Comparison of ENCODE assay signal across 8 cellular contexts in genomic region chr6:144286503-144287393, GRCh38. TPM values are rescaled to one million over a fixed set of nuclear protein-coding genes. Genes with fewer than 3 reads are reported as not detected.
DNase-seq lines count a peak whose midpoint lies in the region; ATAC-seq lines count a peak whose summit lies in the region.

No MANE protein-coding gene starts in this region.

- H3K9me3 ChIP-seq in SJCRH30 (replicated peaks), result no peaks in the 10 kb centered on the region

- CTCF ChIA-PET in activated naive CD4-positive, alpha-beta T cell treated with anti-CD3 and anti-CD28 coated beads, Interleukin-2, amount 10 ng/mL, durations not matched to agents 7 days and 5 days (lab: Charles Lee), result interaction anchor here (0.8 to 1.4 kb wide), 2 partner anchors 19 to 195 kb away, joined by 4 to 7 read pairs; no protein-coding TSS in a partner anchor

- no peaks in the 10 kb centered on the region for H3K36me3 Mint-ChIP-seq in activated naive CD4-positive, alpha-beta T cell treated with anti-CD3 and anti-CD28 coated beads, Interleukin-2, amount 10 ng/mL, durations not matched to agents 7 days and 5 days
- H3K36me3 Mint-ChIP-seq in activated naive CD4-positive, alpha-beta T cell treated with anti-CD3 and anti-CD28 coated beads, Interleukin-2, amount 50 U/mL, for 72 hours, result peaks cover 8 to 15% of the 10 kb centered on the region in 2 donors
- peaks cover 0 to 4% of the 10 kb centered on the region in 2 donors for H3K36me3 Mint-ChIP-seq in stimulated activated naive B cell treated with anti-CD40 and anti-IgM and Interleukin-4, amounts not matched to agents 10 μg/mL and 1 μg/mL and 100 μg/mL, for 72 hours

- H3K4me3 Mint-ChIP-seq in activated naive CD4-positive, alpha-beta T cell treated with anti-CD3 and anti-CD28 coated beads, Interleukin-2, amount 10 ng/mL, durations not matched to agents 7 days and 5 days, result peak overlapping the region; percentile 83
- peak overlapping the region; percentile 96 to 97 for H3K4me3 Mint-ChIP-seq in stimulated activated naive B cell treated with anti-CD40 and anti-IgM and Interleukin-4, amounts not matched to agents 10 μg/mL and 1 μg/mL and 100 μg/mL, for 72 hours

- H3K27me3 ChIP-seq in SJCRH30, result no peaks in the 10 kb centered on the region

- H3K36me3 ChIP-seq in SJCRH30, result 0 out of 2 replicates have a peak, but pooled peaks cover under 1% of the 10 kb centered on the region

- H3K4me1 Mint-ChIP-seq in activated naive CD4-positive, alpha-beta T cell treated with anti-CD3 and anti-CD28 coated beads, Interleukin-2, amount 10 ng/mL, durations not matched to agents 7 days and 5 days, result peaks cover 28% of the 10 kb centered on the region
- peaks cover 6 to 22% of the 10 kb centered on the region in 2 donors for H3K4me1 Mint-ChIP-seq in stimulated activated naive B cell treated with anti-CD40 and anti-IgM and Interleukin-4, amounts not matched to agents 10 μg/mL and 1 μg/mL and 100 μg/mL, for 72 hours

- peaks cover 2% of the 10 kb centered on the region; the same call in 1 of the 2 replicates for H3K4me1 ChIP-seq in SJCRH30

- DNase-seq in activated naive CD4-positive, alpha-beta T cell treated with anti-CD3 and anti-CD28 coated beads, Interleukin-2, amount 10 ng/mL, durations not matched to agents 7 days and 5 days, result peak; percentile 24
- DNase-seq in activated naive CD4-positive, alpha-beta T cell treated with anti-CD3 and anti-CD28 coated beads, Interleukin-2, amount 50 U/mL, for 72 hours (ENCODE audit: low spot score in 2 of 2), result no peak
- DNase-seq in SJCRH30, result peak; percentile 74 to 75
- peak; percentile 55 for DNase-seq in dedifferentiated amniotic fluid mesenchymal stem cell (ENCODE audit: extremely low spot score)
- DNase-seq in left colon, result peak; percentile 74 to 75
- no peak for DNase-seq in stimulated activated naive B cell treated with anti-CD40 and anti-IgM and Interleukin-4, amounts not matched to agents 10 μg/mL and 1 μg/mL and 100 μg/mL, for 72 hours
- DNase-seq in midbrain (lab: John Stamatoyannopoulos, UW), result no peak
- no peak for DNase-seq in superior temporal gyrus (ENCODE audit: extremely low spot score)

- H3K27ac Mint-ChIP-seq in activated naive CD4-positive, alpha-beta T cell treated with anti-CD3 and anti-CD28 coated beads, Interleukin-2, amount 10 ng/mL, durations not matched to agents 7 days and 5 days, result no peak overlapping the region
- H3K27ac Mint-ChIP-seq in activated naive CD4-positive, alpha-beta T cell treated with anti-CD3 and anti-CD28 coated beads, Interleukin-2, amount 50 U/mL, for 72 hours, result peak overlapping the region in 1 of 2 donors; percentile 82
- no peak overlapping the region for H3K27ac Mint-ChIP-seq in stimulated activated naive B cell treated with anti-CD40 and anti-IgM and Interleukin-4, amounts not matched to agents 10 μg/mL and 1 μg/mL and 100 μg/mL, for 72 hours

- peak overlapping the region; percentile 82 for H3K4me3 ChIP-seq in SJCRH30

- no peaks in the 10 kb centered on the region for H3K9me3 Mint-ChIP-seq in activated naive CD4-positive, alpha-beta T cell treated with anti-CD3 and anti-CD28 coated beads, Interleukin-2, amount 10 ng/mL, durations not matched to agents 7 days and 5 days
- peaks cover 0 to 4% of the 10 kb centered on the region in 2 donors for H3K9me3 Mint-ChIP-seq in activated naive CD4-positive, alpha-beta T cell treated with anti-CD3 and anti-CD28 coated beads, Interleukin-2, amount 50 U/mL, for 72 hours
- H3K9me3 Mint-ChIP-seq in stimulated activated naive B cell treated with anti-CD40 and anti-IgM and Interleukin-4, amounts not matched to agents 10 μg/mL and 1 μg/mL and 100 μg/mL, for 72 hours, result no peaks in the 10 kb centered on the region

- peaks cover 63% of the 10 kb centered on the region for H3K27me3 Mint-ChIP-seq in activated naive CD4-positive, alpha-beta T cell treated with anti-CD3 and anti-CD28 coated beads, Interleukin-2, amount 10 ng/mL, durations not matched to agents 7 days and 5 days
- H3K27me3 Mint-ChIP-seq in stimulated activated naive B cell treated with anti-CD40 and anti-IgM and Interleukin-4, amounts not matched to agents 10 μg/mL and 1 μg/mL and 100 μg/mL, for 72 hours, result peaks cover 12 to 16% of the 10 kb centered on the region in 2 donors

- peak overlapping the region; percentile 85 for H3K27ac ChIP-seq in SJCRH30

- intact Hi-C loops in left colon (cut with DNase I, micrococcal nuclease), result no loop called here

- ATAC-seq in activated naive CD4-positive, alpha-beta T cell treated with anti-CD3 and anti-CD28 coated beads, Interleukin-2, amount 50 U/mL, for 72 hours, result no peak
- ATAC-seq in left colon, result peak; percentile 55
- peak in 1 of 2 donors; percentile 6 for ATAC-seq in stimulated activated naive B cell treated with anti-CD40 and anti-IgM and Interleukin-4, amounts not matched to agents 10 μg/mL and 1 μg/mL and 100 μg/mL, for 72 hours (replicated peaks)

RNA-seq across cellular contexts. Expression of gene UTRN, which starts 1.6 kb away (rescaled TPM):
- 10 to 100 TPM; 56.9 to 63.4 TPM for total RNA-seq in activated naive CD4-positive, alpha-beta T cell treated with anti-CD3 and anti-CD28 coated beads, Interleukin-2, amount 50 U/mL, for 72 hours
- 67.8 and 74.7 TPM in 2 replicates for total RNA-seq in SJCRH30 (2014; rRNA removed; shearing (Covaris generic))
- 10 to 100 TPM; 88.3 to 89.5 TPM for total RNA-seq in left colon

Comparison
In these comparisons a context has a peak if more than half of its experiments do, and no peak if none do; other contexts are left out.
1. DNase-seq: peak in activated naive CD4-positive, alpha-beta T cell treated with anti-CD3 and anti-CD28 coated beads, Interleukin-2, amount 10 ng/mL, durations not matched to agents 7 days and 5 days (single experiment), SJCRH30 (2 of 2), dedifferentiated amniotic fluid mesenchymal stem cell (single experiment) and left colon (2 of 2); none in activated naive CD4-positive, alpha-beta T cell treated with anti-CD3 and anti-CD28 coated beads, Interleukin-2, amount 50 U/mL, for 72 hours (0 of 2), stimulated activated naive B cell treated with anti-CD40 and anti-IgM and Interleukin-4, amounts not matched to agents 10 μg/mL and 1 μg/mL and 100 μg/mL, for 72 hours (single experiment), midbrain (single experiment) and superior temporal gyrus (single experiment).